In the genomic region with DNA sequence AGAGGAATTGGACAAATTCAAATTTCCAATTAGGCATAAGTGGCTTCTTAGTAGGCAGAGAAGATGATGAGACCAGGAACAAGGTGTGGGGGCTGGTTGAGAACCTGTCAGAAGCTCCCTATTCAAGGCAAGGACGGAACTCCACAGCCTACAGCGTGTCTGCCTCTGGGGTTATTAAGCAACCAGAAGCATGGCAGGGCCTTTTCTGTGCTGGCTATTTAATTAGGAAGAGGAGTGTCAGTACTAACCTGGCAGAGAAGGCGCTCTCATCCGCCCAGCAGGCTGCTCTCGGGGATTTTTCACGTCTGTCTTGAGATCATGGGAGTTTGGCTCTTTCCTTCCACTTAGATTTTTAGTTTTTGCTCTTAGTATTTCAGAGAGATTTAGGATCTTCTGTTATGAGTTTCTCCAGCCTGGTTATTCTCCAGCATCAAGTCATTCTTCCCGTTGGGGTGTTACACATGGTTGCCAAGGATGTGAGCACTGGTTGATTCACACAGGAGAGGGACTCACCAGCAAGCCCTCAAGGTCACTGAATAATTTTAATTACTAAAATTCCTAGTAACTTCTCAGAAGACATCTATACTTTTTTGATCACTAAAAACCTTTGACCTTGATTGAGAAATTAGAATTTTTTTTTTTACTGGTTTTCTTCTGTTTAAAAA, we compare ENCODE assay signal across 20 cellular contexts. TPM values are rescaled to one million over a fixed set of nuclear protein-coding genes. Genes with fewer than 3 reads are reported as not detected.
A peak's percentile ranks its signal among the peaks of the same experiment; 100 is the strongest.
DNase-seq lines count a peak whose midpoint lies in the region; ATAC-seq and TF ChIP-seq lines count a peak whose summit lies in the region.
"Had no signal": no experiment of that assay in that cellular context is flagged by ENCODE, and none has a peak within 500 bp of the region (broad histone marks: within the 10 kb centered on the region; RNA-seq: fewer than 3 reads in every experiment).

No MANE protein-coding gene starts in this region.

- H3K4me3 ChIP-seq in epithelial cell of esophagus (ENCODE audit: low read length), result no peak overlapping the region

- intact Hi-C loops in sciatic nerve (cut with DNase I), result no loop called here

- no peak for TF ChIP-seq CTCF in epithelial cell of esophagus (IDR thresholded peaks at IDR 0.05; ENCODE audit: insufficient read depth, low read depth, low read length, missing control alignments)

- DNase-seq in EL, result peak; percentile 21
- peak; percentile 31 for DNase-seq in NCI-H2227 (lab: John Stamatoyannopoulos, UW; ENCODE audit: unreplicated experiment)
- peak; percentile 66 for DNase-seq in epithelial cell of esophagus (ENCODE audit: low read depth)
- no peak for DNase-seq in sciatic nerve (ENCODE audit: low spot score)
- no peak for DNase-seq in SIG-M5 (lab: John Stamatoyannopoulos, UW)
- no peak for DNase-seq in T-helper 2 cell
- DNase-seq in GDM1 (lab: John Stamatoyannopoulos, UW), result no peak
- DNase-seq: activated CD8-positive, alpha-beta memory T cell treated with anti-CD3 and anti-CD28 coated beads for 24 hours; amygdala; BE2C; cortex of kidney; DMS 273 treated with DMSO at 0.1 percent for 48 hours; hippocampal formation; left colon; NCI-H69; T-cell; WERI-Rb-1 had no signal

- ATAC-seq in sciatic nerve (peak; percentile 84), HG03439 (IDR thresholded peaks at IDR 0.05; ENCODE audit: unreplicated experiment) (no peak)
- ATAC-seq: esophagus mucosa, left colon, Panc1, T-cell had no signal

RNA-seq across cellular contexts. Expression of a gene that starts 23.8 kb away (rescaled TPM):
- total RNA-seq in sciatic nerve, result 0.76 TPM

Comparison
In these comparisons a context has a peak if more than half of its experiments do, and no peak if none do; other contexts are left out.
1. DNase-seq: peak in EL (single experiment), NCI-H2227 (single experiment) and epithelial cell of esophagus (single experiment); none in sciatic nerve (single experiment), SIG-M5 (single experiment), T-helper 2 cell (0 of 5) and GDM1 (single experiment).